ENCODE assay signal across 24 cellular contexts in genomic region chr2:118363604-118364003, GRCh38.
DNase-seq lines count a peak whose midpoint lies in the region; ATAC-seq and TF ChIP-seq lines count a peak whose summit lies in the region.
"Had no signal": no experiment of that assay in that cellular context is flagged by ENCODE, and none has a peak within 500 bp of the region (broad histone marks: within the 10 kb centered on the region; RNA-seq: fewer than 3 reads in every experiment).

No MANE protein-coding gene starts in this region.

- H3K9me2 ChIP-seq in GM23338 (ENCODE audit: insufficient read depth) (no peaks in the 10 kb centered on the region), PC-9 (ENCODE audit: insufficient read depth) (no peaks in the 10 kb centered on the region; the same call in 1 of the 2 replicates)

- no peaks in the 10 kb centered on the region for H3K9me3 Mint-ChIP-seq in GM23338
- peaks cover 17% of the 10 kb centered on the region for H3K9me3 Mint-ChIP-seq in WTC11

- H2AFZ ChIP-seq in GM23338 (peak overlapping the region; percentile 44; the same call in 1 of the 2 replicates), PC-9 (no peak overlapping the region)

- H3F3A ChIP-seq in GM23338 (replicated peaks; ENCODE audit: low read depth) (no peaks in the 10 kb centered on the region), PC-9 (ENCODE audit: insufficient read depth, low read depth) (no peaks in the 10 kb centered on the region)

- H3K27me3 Mint-ChIP-seq in GM23338 (ENCODE audit: insufficient read depth, low read depth, poor library complexity) (no peaks in the 10 kb centered on the region), WTC11 (ENCODE audit: low read depth) (no peaks in the 10 kb centered on the region)

- H3K4me2 ChIP-seq in GM23338 (no peak overlapping the region), PC-9 (0 out of 2 replicates have a peak overlapping the region, but pooled peaks have one; percentile 10)
- H3K4me2 ChIP-seq: A549; BLaER1 treated with 17β-estradiol and CSF1 and Interleukin-3, amounts not matched to agents 10 nM and 100 nM had no signal

- intact Hi-C loops in PC-9 (cut with micrococcal nuclease; ENCODE audit: unreplicated experiment): no loop called here

- H3K4me3 Mint-ChIP-seq in GM23338 (no peak overlapping the region), WTC11 (no peak overlapping the region)
- H3K4me3 Mint-ChIP-seq: CD14-positive monocyte; CD4-positive, alpha-beta T cell; CD8-positive, alpha-beta memory T cell; HFFc6 had no signal

- no TSS peak for BruUV-seq in PC-9 (replicated peaks; lab: Mats Ljungman, UMichigan)

- no peaks in the 10 kb centered on the region for H3K9me3 ChIP-seq in PC-9 (ENCODE audit: insufficient read depth, low read depth)
- H3K9me3 ChIP-seq: BE2C, HAP-1 had no signal

- DNase-seq in GM23338 (ENCODE audit: low spot score) (no peak), PC-9 (peak in 1 of 2 experiments; percentile 58), epithelial cell of esophagus (ENCODE audit: low read depth) (peak; percentile 70), foreskin keratinocyte (peak; percentile 30 to 66), ureter (ENCODE audit: low spot score) (no peak), WTC11 (ENCODE audit: low spot score) (no peak)
- DNase-seq: 8988T; ACHN; AML-193; BE2C; CD4-positive, alpha-beta T cell; CD8-positive, alpha-beta memory T cell; DMS 273 treated with DMSO at 0.1 percent for 48 hours; DMS79; EL; GDM1; GOT3; HFFc6 had no signal

- TF ChIP-seq CTCF in GM23338 (conservative IDR thresholded peaks at IDR 0.05; ENCODE audit: low read depth in 2 of 2) (no peak), PC-9 (conservative IDR thresholded peaks at IDR 0.05) (no peak), epithelial cell of esophagus (IDR thresholded peaks at IDR 0.05; ENCODE audit: insufficient read depth, low read depth, low read length, missing control alignments) (no peak), foreskin keratinocyte (conservative IDR thresholded peaks at IDR 0.05) (no peak), WTC11 (IDR thresholded peaks at IDR 0.05) (no peak)

- H3K4me3 ChIP-seq in GM23338: no peak overlapping the region
- H3K4me3 ChIP-seq in PC-9: no peak overlapping the region
- H3K4me3 ChIP-seq in epithelial cell of esophagus (ENCODE audit: low read length): no peak overlapping the region
- H3K4me3 ChIP-seq: A549; BLaER1 treated with 17β-estradiol and CSF1 and Interleukin-3, amounts not matched to agents 10 nM and 100 nM; GM12878; HAP-1 had no signal

- H3K4me1 Mint-ChIP-seq in GM23338 (no peaks in the 10 kb centered on the region), WTC11 (0 out of 2 replicates have a peak, but pooled peaks cover 4% of the 10 kb centered on the region)
- H3K4me1 Mint-ChIP-seq: CD14-positive monocyte; CD8-positive, alpha-beta memory T cell had no signal

- CTCF ChIA-PET in PC-9 (lab: Charles Lee) (no interaction called here), WTC11 (lab: Charles Lee) (interaction anchor here (1.3 kb wide), 1 partner anchor 492 kb away, joined by 6 read pairs; no protein-coding TSS in a partner anchor)

- POLR2A ChIA-PET in PC-9 (lab: Charles Lee; ENCODE audit: unreplicated experiment): no interaction called here
- POLR2A ChIA-PET in WTC11 (lab: Charles Lee): interaction anchor here (0.5 kb wide), 1 partner anchor 263 kb away, joined by 3 read pairs; no protein-coding TSS in a partner anchor

- H3K36me3 Mint-ChIP-seq in GM23338 (ENCODE audit: low read depth) (no peaks in the 10 kb centered on the region), WTC11 (0 out of 2 replicates have a peak, but pooled peaks cover 1% of the 10 kb centered on the region)
- H3K36me3 Mint-ChIP-seq: CD14-positive monocyte had no signal

- no peaks in the 10 kb centered on the region for H3K79me2 ChIP-seq in GM23338 (replicated peaks; ENCODE audit: insufficient read depth)
- no peaks in the 10 kb centered on the region for H3K79me2 ChIP-seq in PC-9 (ENCODE audit: low read depth)

- ATAC-seq in GM23338 (no peak), foreskin keratinocyte (peak; percentile 57), GM19328 (IDR thresholded peaks at IDR 0.05; ENCODE audit: unreplicated experiment) (no peak), WTC11 (no peak)
- ATAC-seq: A549, GM12878 had no signal

- H3K4me1 ChIP-seq in GM23338 (ENCODE audit: insufficient read depth): no peaks in the 10 kb centered on the region; the same call in 1 of the 2 replicates
- H3K4me1 ChIP-seq in PC-9 (replicated peaks; ENCODE audit: insufficient read depth): peaks cover 13% of the 10 kb centered on the region; the same call in 1 of the 2 replicates
- H3K4me1 ChIP-seq in foreskin keratinocyte: peaks cover 4% of the 10 kb centered on the region
- H3K4me1 ChIP-seq: A549; BE2C; BLaER1 treated with 17β-estradiol and CSF1 and Interleukin-3, amounts not matched to agents 10 nM and 100 nM; HAP-1 had no signal

- H3K27me3 ChIP-seq in GM23338 (ENCODE audit: insufficient read depth) (no peaks in the 10 kb centered on the region), PC-9 (ENCODE audit: insufficient read depth, low read depth) (no peaks in the 10 kb centered on the region), foreskin keratinocyte (peaks cover 4% of the 10 kb centered on the region)
- H3K27me3 ChIP-seq: BE2C; BLaER1 treated with 17β-estradiol and CSF1 and Interleukin-3, amounts not matched to agents 10 nM and 100 nM had no signal

- no peak overlapping the region for H3K27ac Mint-ChIP-seq in GM23338
- H3K27ac Mint-ChIP-seq in WTC11: no peak overlapping the region
- H3K27ac Mint-ChIP-seq: CD14-positive monocyte; CD4-positive, alpha-beta T cell; CD8-positive, alpha-beta memory T cell; HFFc6 had no signal

- H3K36me3 ChIP-seq in GM23338 (ENCODE audit: insufficient read depth) (no peaks in the 10 kb centered on the region), PC-9 (ENCODE audit: low read depth) (no peaks in the 10 kb centered on the region)
- H3K36me3 ChIP-seq: BE2C; BLaER1 treated with 17β-estradiol and CSF1 and Interleukin-3, amounts not matched to agents 10 nM and 100 nM; HAP-1 had no signal

- H3K27ac ChIP-seq in GM23338 (ENCODE audit: low read depth) (no peak overlapping the region), PC-9 (peak overlapping the region; percentile 33), foreskin keratinocyte (no peak overlapping the region)
- H3K27ac ChIP-seq: A549; BLaER1 treated with 17β-estradiol and CSF1 and Interleukin-3, amounts not matched to agents 10 nM and 100 nM had no signal

- H4K20me1 ChIP-seq in GM23338 (replicated peaks; ENCODE audit: insufficient read depth): no peaks in the 10 kb centered on the region
- no peaks in the 10 kb centered on the region for H4K20me1 ChIP-seq in PC-9 (ENCODE audit: insufficient read depth)
- H4K20me1 ChIP-seq: BLaER1 treated with 17β-estradiol and CSF1 and Interleukin-3, amounts not matched to agents 10 nM and 100 nM had no signal

TF ChIP-seq in GM23338, 12 proteins besides CTCF, POLR2A, EP300 and RAD21:
- TF ChIP-seq ZNF114 (CRISPR knock-in tag; IDR thresholded peaks at IDR 0.05): no peak
- TF ChIP-seq POLR2AphosphoS5 (IDR thresholded peaks at IDR 0.05; ENCODE audit: low read depth): no peak
- no peak for TF ChIP-seq JUNB (IDR thresholded peaks at IDR 0.05; ENCODE audit: unreplicated experiment)
- no peak for TF ChIP-seq EZH2 (IDR thresholded peaks at IDR 0.05; ENCODE audit: low read depth, unreplicated experiment)
TF ChIP-seq in GM23338: peak in this region for 0.

TF ChIP-seq in WTC11, 78 proteins besides CTCF, POLR2A, EP300 and RAD21 (continues in another document):
- TF ChIP-seq FOXP1 (CRISPR knock-in tag; IDR thresholded peaks at IDR 0.05; ENCODE audit: borderline replicate concordance): no peak
- TF ChIP-seq EMX1 (CRISPR knock-in tag; IDR thresholded peaks at IDR 0.05): no peak
- no peak for TF ChIP-seq PRDM15 (CRISPR knock-in tag; IDR thresholded peaks at IDR 0.05)
- TF ChIP-seq TEAD1 (CRISPR knock-in tag; IDR thresholded peaks at IDR 0.05): no peak
- no peak for TF ChIP-seq USF1 (CRISPR knock-in tag; IDR thresholded peaks at IDR 0.05)
- no peak for TF ChIP-seq JAZF1 (CRISPR knock-in tag; IDR thresholded peaks at IDR 0.05)
- no peak for TF ChIP-seq SMAD3 (CRISPR knock-in tag; IDR thresholded peaks at IDR 0.05; ENCODE audit: borderline replicate concordance)
- TF ChIP-seq FOXK1 (CRISPR knock-in tag; IDR thresholded peaks at IDR 0.05): no peak

Comparison
In these comparisons a context has a peak if more than half of its experiments do, and no peak if none do; other contexts are left out.
1. DNase-seq: peak in epithelial cell of esophagus (single experiment) and foreskin keratinocyte (2 of 2); none in GM23338 (single experiment), ureter (single experiment) and WTC11 (single experiment).